15 cellular contexts compared by ENCODE assay signal in genomic region chr6:167136376-167136775, GRCh38.
"Had no signal": no experiment of that assay in that cellular context is flagged by ENCODE, and none has a peak within 500 bp of the region (broad histone marks: within the 10 kb centered on the region; RNA-seq: fewer than 3 reads in every experiment).

No MANE protein-coding gene starts in this region.

- DNase-seq: activated naive CD4-positive, alpha-beta T cell treated with anti-CD3 and anti-CD28 coated beads, Interleukin-2, amount 10 ng/mL, durations not matched to agents 7 days and 5 days; activated naive CD8-positive, alpha-beta T cell treated with anti-CD3 and anti-CD28 coated beads, Interleukin-2, amount 50 U/mL, for 24 hours; anterior cingulate cortex; central memory CD4-positive, alpha-beta T cell; colonic mucosa; foreskin keratinocyte; glutamatergic neuron; hypothalamus; islet precursor cell; lower lobe of right lung; stomach; T-helper 2 cell had no signal

- H3K9me3 Mint-ChIP-seq: activated naive CD4-positive, alpha-beta T cell treated with anti-CD3 and anti-CD28 coated beads, Interleukin-2, amount 10 ng/mL, durations not matched to agents 7 days and 5 days; activated naive CD8-positive, alpha-beta T cell treated with anti-CD3 and anti-CD28 coated beads, Interleukin-2, amount 50 U/mL, for 24 hours; brain; mesothelial cell of epicardium; nephron had no signal

- H3K36me3 Mint-ChIP-seq: activated naive CD4-positive, alpha-beta T cell treated with anti-CD3 and anti-CD28 coated beads, Interleukin-2, amount 10 ng/mL, durations not matched to agents 7 days and 5 days; brain; mesothelial cell of epicardium had no signal

- H3K27ac Mint-ChIP-seq: activated naive CD4-positive, alpha-beta T cell treated with anti-CD3 and anti-CD28 coated beads, Interleukin-2, amount 10 ng/mL, durations not matched to agents 7 days and 5 days; brain; mesothelial cell of epicardium; nephron had no signal

- ATAC-seq: activated naive CD8-positive, alpha-beta T cell treated with anti-CD3 and anti-CD28 coated beads, Interleukin-2, amount 50 U/mL, for 24 hours; foreskin keratinocyte; lower lobe of right lung had no signal

- H3K4me3 Mint-ChIP-seq: activated naive CD4-positive, alpha-beta T cell treated with anti-CD3 and anti-CD28 coated beads, Interleukin-2, amount 10 ng/mL, durations not matched to agents 7 days and 5 days; activated naive CD8-positive, alpha-beta T cell treated with anti-CD3 and anti-CD28 coated beads, Interleukin-2, amount 50 U/mL, for 24 hours; brain; mesothelial cell of epicardium; nephron had no signal
